In genomic region chr1:52056110-52056936, GRCh38 we compare ENCODE assay signal across 1 cellular context.
TF ChIP-seq lines count a peak whose summit lies in the region.

BTF3L4 (plus strand) TSS chr1:52056295; CDS start chr1:52059848, 3,553 bp downstream.

TF ChIP-seq in HepG2, 621 proteins besides CTCF, POLR2A, EP300 and RAD21 (continued from another document and continues in another):
- TF ChIP-seq, protein P1, sequence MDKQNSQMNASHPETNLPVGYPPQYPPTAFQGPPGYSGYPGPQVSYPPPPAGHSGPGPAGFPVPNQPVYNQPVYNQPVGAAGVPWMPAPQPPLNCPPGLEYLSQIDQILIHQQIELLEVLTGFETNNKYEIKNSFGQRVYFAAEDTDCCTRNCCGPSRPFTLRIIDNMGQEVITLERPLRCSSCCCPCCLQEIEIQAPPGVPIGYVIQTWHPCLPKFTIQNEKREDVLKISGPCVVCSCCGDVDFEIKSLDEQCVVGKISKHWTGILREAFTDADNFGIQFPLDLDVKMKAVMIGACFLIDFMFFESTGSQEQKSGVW (CRISPR knock-in tag; IDR thresholded peaks at IDR 0.05; ENCODE audit: borderline replicate concordance), result no peak
- TF ChIP-seq NAIF1 (CRISPR knock-in tag; IDR thresholded peaks at IDR 0.05; ENCODE audit: borderline replicate concordance) (no peak), ZNF678 (CRISPR knock-in tag; IDR thresholded peaks at IDR 0.05) (peak; percentile 84; the same call in 1 of the 2 replicates), CBX2 (IDR thresholded peaks at IDR 0.05; ENCODE audit: low read depth, low read length) (no peak), CBX2 (CRISPR knock-in tag; IDR thresholded peaks at IDR 0.05; ENCODE audit: low read depth) (no peak), DNMT3B (CRISPR knock-in tag; conservative IDR thresholded peaks at IDR 0.05) (no peak), MED8 (CRISPR knock-in tag; IDR thresholded peaks at IDR 0.05; ENCODE audit: insufficient replicate concordance) (no peak), MXD3 (CRISPR knock-in tag; IDR thresholded peaks at IDR 0.05) (peak; percentile 49), U2AF2 (IDR thresholded peaks at IDR 0.05; ENCODE audit: low read depth, low read length) (no peak), SOX6 (IDR thresholded peaks at IDR 0.05) (no peak), SOX6 (CRISPR knock-in tag; IDR thresholded peaks at IDR 0.05) (no peak), SATB2 (CRISPR knock-in tag; IDR thresholded peaks at IDR 0.05) (no peak), ZNF432 (CRISPR knock-in tag; IDR thresholded peaks at IDR 0.05; ENCODE audit: borderline replicate concordance) (no peak), ZNF766 (CRISPR knock-in tag; IDR thresholded peaks at IDR 0.05; ENCODE audit: borderline replicate concordance) (no peak), SMARCE1 (IDR thresholded peaks at IDR 0.05; ENCODE audit: borderline replicate concordance) (no peak), ZNF264 (CRISPR knock-in tag; IDR thresholded peaks at IDR 0.05) (no peak), KMT2A (CRISPR knock-in tag; IDR thresholded peaks at IDR 0.05) (no peak), ARID4A (CRISPR knock-in tag; IDR thresholded peaks at IDR 0.05; ENCODE audit: borderline replicate concordance) (peak; percentile 89), ZSCAN9 (CRISPR knock-in tag; IDR thresholded peaks at IDR 0.05; ENCODE audit: borderline replicate concordance) (no peak), REXO4 (CRISPR knock-in tag; IDR thresholded peaks at IDR 0.05; ENCODE audit: borderline replicate concordance) (no peak), ZKSCAN8 (CRISPR knock-in tag; IDR thresholded peaks at IDR 0.05; ENCODE audit: borderline replicate concordance) (no peak), IKZF1 (IDR thresholded peaks at IDR 0.05) (no peak), ZHX2 (IDR thresholded peaks at IDR 0.05; ENCODE audit: low read depth) (no peak), ZHX2 (CRISPR knock-in tag; IDR thresholded peaks at IDR 0.05; ENCODE audit: borderline replicate concordance) (no peak), MTF1 (CRISPR knock-in tag; IDR thresholded peaks at IDR 0.05) (no peak), ZNF44 (CRISPR knock-in tag; IDR thresholded peaks at IDR 0.05) (no peak), BATF2 (CRISPR knock-in tag; IDR thresholded peaks at IDR 0.05) (no peak), ZNF430 (CRISPR knock-in tag; IDR thresholded peaks at IDR 0.05) (peak; percentile 72; the same call in 1 of the 2 replicates), ZFP36 (IDR thresholded peaks at IDR 0.05; ENCODE audit: borderline replicate concordance, low read depth, low read length, partially characterized antibody) (no peak), KDM5B (CRISPR knock-in tag; IDR thresholded peaks at IDR 0.05; ENCODE audit: borderline replicate concordance) (peak; percentile 57; the same call in 1 of the 2 replicates), CENPBD1 (CRISPR knock-in tag; IDR thresholded peaks at IDR 0.05; ENCODE audit: borderline replicate concordance, low read depth) (peak; percentile 46; the same call in 1 of the 2 replicates)
- TF ChIP-seq, protein P2, sequence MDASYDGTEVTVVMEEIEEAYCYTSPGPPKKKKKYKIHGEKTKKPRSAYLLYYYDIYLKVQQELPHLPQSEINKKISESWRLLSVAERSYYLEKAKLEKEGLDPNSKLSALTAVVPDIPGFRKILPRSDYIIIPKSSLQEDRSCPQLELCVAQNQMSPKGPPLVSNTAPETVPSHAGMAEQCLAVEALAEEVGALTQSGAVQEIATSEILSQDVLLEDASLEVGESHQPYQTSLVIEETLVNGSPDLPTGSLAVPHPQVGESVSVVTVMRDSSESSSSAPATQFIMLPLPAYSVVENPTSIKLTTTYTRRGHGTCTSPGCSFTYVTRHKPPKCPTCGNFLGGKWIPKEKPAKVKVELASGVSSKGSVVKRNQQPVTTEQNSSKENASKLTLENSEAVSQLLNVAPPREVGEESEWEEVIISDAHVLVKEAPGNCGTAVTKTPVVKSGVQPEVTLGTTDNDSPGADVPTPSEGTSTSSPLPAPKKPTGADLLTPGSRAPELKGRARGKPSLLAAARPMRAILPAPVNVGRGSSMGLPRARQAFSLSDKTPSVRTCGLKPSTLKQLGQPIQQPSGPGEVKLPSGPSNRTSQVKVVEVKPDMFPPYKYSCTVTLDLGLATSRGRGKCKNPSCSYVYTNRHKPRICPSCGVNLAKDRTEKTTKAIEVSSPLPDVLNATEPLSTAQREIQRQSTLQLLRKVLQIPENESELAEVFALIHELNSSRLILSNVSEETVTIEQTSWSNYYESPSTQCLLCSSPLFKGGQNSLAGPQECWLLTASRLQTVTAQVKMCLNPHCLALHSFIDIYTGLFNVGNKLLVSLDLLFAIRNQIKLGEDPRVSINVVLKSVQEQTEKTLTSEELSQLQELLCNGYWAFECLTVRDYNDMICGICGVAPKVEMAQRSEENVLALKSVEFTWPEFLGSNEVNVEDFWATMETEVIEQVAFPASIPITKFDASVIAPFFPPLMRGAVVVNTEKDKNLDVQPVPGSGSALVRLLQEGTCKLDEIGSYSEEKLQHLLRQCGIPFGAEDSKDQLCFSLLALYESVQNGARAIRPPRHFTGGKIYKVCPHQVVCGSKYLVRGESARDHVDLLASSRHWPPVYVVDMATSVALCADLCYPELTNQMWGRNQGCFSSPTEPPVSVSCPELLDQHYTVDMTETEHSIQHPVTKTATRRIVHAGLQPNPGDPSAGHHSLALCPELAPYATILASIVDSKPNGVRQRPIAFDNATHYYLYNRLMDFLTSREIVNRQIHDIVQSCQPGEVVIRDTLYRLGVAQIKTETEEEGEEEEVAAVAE (CRISPR knock-in tag; IDR thresholded peaks at IDR 0.05; ENCODE audit: borderline replicate concordance), result no peak
- TF ChIP-seq, protein P3, sequence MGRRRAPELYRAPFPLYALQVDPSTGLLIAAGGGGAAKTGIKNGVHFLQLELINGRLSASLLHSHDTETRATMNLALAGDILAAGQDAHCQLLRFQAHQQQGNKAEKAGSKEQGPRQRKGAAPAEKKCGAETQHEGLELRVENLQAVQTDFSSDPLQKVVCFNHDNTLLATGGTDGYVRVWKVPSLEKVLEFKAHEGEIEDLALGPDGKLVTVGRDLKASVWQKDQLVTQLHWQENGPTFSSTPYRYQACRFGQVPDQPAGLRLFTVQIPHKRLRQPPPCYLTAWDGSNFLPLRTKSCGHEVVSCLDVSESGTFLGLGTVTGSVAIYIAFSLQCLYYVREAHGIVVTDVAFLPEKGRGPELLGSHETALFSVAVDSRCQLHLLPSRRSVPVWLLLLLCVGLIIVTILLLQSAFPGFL (CRISPR knock-in tag; IDR thresholded peaks at IDR 0.05), result no peak
